In the genomic region with DNA sequence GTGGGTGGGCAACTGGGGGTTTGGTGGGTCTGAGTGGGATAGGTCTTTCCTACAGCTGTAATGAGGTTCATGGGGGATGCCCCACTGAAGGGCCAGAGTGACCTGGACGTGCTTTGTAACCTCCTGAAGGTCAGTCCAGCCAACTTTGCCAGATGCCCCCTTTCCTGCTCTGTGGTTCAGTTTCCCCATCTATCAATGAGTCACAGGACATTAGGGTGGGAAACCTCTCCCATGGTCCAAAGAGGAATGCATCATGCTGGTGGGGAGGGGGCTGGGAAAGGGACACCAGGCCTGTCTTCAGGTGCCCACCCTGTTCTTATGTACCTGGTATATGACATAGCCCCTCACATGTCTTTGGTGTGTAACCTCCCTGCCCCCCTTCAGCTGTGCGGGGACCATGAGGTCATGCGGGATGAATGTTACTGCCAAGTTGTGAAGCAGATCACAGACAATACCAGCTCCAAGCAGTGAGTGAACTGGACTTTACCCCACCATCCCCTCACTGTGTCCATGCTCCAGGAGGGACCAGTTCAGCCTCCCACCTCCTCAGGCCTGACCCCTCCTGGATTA, we compare ENCODE assay signal across 18 cellular contexts. TPM values are rescaled to one million over a fixed set of nuclear protein-coding genes. Genes with fewer than 3 reads are reported as not detected.
DNase-seq lines count a peak whose midpoint lies in the region; ATAC-seq, FAIRE-seq and TF ChIP-seq lines count a peak whose summit lies in the region.
"Had no signal": no experiment of that assay in that cellular context is flagged by ENCODE, and none has a peak within 500 bp of the region (broad histone marks: within the 10 kb centered on the region; RNA-seq: fewer than 3 reads in every experiment).

No MANE protein-coding gene starts in this region.

- TF ChIP-seq CTCF in omental fat pad (IDR thresholded peaks at IDR 0.05): no peak

- no peak overlapping the region for H3K4me3 ChIP-seq in ACC112 (ENCODE audit: low read depth, low read length)
- H3K4me3 ChIP-seq: transverse colon had no signal

- no peaks in the 10 kb centered on the region for H3K36me3 ChIP-seq in ACC112 (ENCODE audit: insufficient read depth, low read length)
- H3K36me3 ChIP-seq: transverse colon had no signal

- no peak for TF ChIP-seq POLR2A in GM12892 (IDR thresholded peaks at IDR 0.05; ENCODE audit: low read depth, low read length)

- H3K27ac ChIP-seq in ACC112 (ENCODE audit: low read depth, low read length): peak overlapping the region; percentile 23; the same call in 1 of the 2 replicates
- H3K27ac ChIP-seq: transverse colon had no signal

- no peaks in the 10 kb centered on the region for H3K27me3 ChIP-seq in ACC112 (ENCODE audit: insufficient read depth, low read length)
- H3K27me3 ChIP-seq: transverse colon had no signal

- DNase-seq in GM12892 (ENCODE audit: insufficient read length) (no peak), amniotic epithelial cell (ENCODE audit: low read depth) (peak; percentile 41), myocyte (ENCODE audit: low read depth) (peak; percentile 57), omental fat pad (ENCODE audit: low spot score) (no peak), pons (ENCODE audit: low spot score) (no peak), NCI-H2107 treated with DMSO at 0.1 percent for 48 hours (lab: John Stamatoyannopoulos, UW; ENCODE audit: unreplicated experiment) (no peak)
- DNase-seq: activated CD4-positive, alpha-beta T cell treated with anti-CD3 and anti-CD28 coated beads for 48 hours; activated T-cell treated with anti-CD3 and anti-CD28 coated beads, Interleukin-2, amount 50 U/mL, for 24 hours; glutamatergic neuron; Kasumi-1; NCI-H1417 treated with DMSO at 0.1 percent for 48 hours; NCI-H446 treated with DMSO at 0.1 percent for 48 hours; occipital lobe; SHP77; T-helper 9 cell; transverse colon had no signal

- H3K4me1 ChIP-seq in ACC112 (ENCODE audit: control insufficient read depth, insufficient read depth, low read length, unreplicated experiment): peaks cover 40% of the 10 kb centered on the region

- H3K79me2 ChIP-seq in ACC112 (ENCODE audit: control insufficient read depth, insufficient read depth, low read length, unreplicated experiment): no peaks in the 10 kb centered on the region

- FAIRE-seq in GM12892 (lab: Jason Lieb, UNC): peak; percentile 54

- no peak overlapping the region for H2AFZ ChIP-seq in ACC112 (ENCODE audit: low read length, unreplicated experiment)

- ATAC-seq in omental fat pad (ENCODE audit: low FRiP score) (no peak), GM18519 (IDR thresholded peaks at IDR 0.05; ENCODE audit: low FRiP score, unreplicated experiment) (no peak)

RNA-seq across cellular contexts. Expression of a gene that starts 24.0 kb away (rescaled TPM):
- polyA plus RNA-seq in GM12892 (2012; ENCODE audit: missing spikeins): 61.6 TPM
- total RNA-seq in myocyte (240 and 243 TPM in 2 replicates), omental fat pad (10 to 100 TPM; 77.0 to 80.7 (median 80.3) TPM)
- 101 TPM for polyA plus RNA-seq in myocyte (2012)

RNA-seq across cellular contexts. Expression of a gene that starts 51.1 kb away (rescaled TPM):
- 1.8 TPM for polyA plus RNA-seq in GM12892 (2012; ENCODE audit: missing spikeins)
- 0.03 and 0.57 TPM in 2 replicates for total RNA-seq in myocyte
- 0.30 TPM for polyA plus RNA-seq in myocyte (2012)
- 1 to 10 TPM in 3 of 4 donors, under 1 TPM in 1; 0.31 to 3.9 (median 2.0) TPM for total RNA-seq in omental fat pad

Comparison
In these comparisons a context has a peak if more than half of its experiments do, and no peak if none do; other contexts are left out.
1. DNase-seq: peak in amniotic epithelial cell (single experiment) and myocyte (single experiment); none in GM12892 (single experiment), omental fat pad (single experiment), pons (single experiment) and NCI-H2107 treated with DMSO at 0.1 percent for 48 hours (single experiment).